13 cellular contexts compared by ENCODE assay signal in the genomic region with DNA sequence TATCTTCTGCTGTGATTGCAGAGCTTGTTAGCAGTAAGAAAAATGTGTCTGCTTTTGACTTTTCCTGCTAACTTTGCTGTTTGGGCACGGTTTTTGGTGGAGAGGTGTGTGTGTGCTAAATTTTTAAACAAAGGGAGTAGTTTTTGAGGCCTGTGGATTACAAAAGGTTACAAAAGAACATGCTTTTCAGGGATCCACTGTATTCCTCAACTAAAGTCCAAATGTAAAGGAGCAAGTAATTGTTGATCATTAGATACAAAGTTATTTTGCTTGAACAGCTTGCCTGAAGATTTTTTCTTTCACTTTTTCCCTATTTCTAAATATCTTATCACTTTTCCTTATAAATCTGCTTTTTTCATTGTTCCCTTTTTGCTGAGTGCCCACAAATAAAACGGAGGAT. TPM values are rescaled to one million over a fixed set of nuclear protein-coding genes. Genes with fewer than 3 reads are reported as not detected.
DNase-seq lines count a peak whose midpoint lies in the region; ATAC-seq and TF ChIP-seq lines count a peak whose summit lies in the region.
"Had no signal": no experiment of that assay in that cellular context is flagged by ENCODE, and none has a peak within 500 bp of the region (broad histone marks: within the 10 kb centered on the region; RNA-seq: fewer than 3 reads in every experiment).

No MANE protein-coding gene starts in this region.

- no peak overlapping the region for H2BK15ac ChIP-seq in mesendoderm (replicated peaks; ENCODE audit: low read depth)

- H3K4me1 ChIP-seq in BLaER1 (peaks cover 51% of the 10 kb centered on the region), mesendoderm (ENCODE audit: control insufficient read depth, low read depth, low read length) (peaks cover 4% of the 10 kb centered on the region), ovary (ENCODE audit: insufficient read depth) (peaks cover 3% of the 10 kb centered on the region)

- H3K9ac ChIP-seq in BLaER1 (peak overlapping the region; percentile 94; the same call in 1 of the 2 replicates), mesendoderm (ENCODE audit: low read length) (peak overlapping the region; percentile 42)

- H3K4me3 ChIP-seq in BLaER1 = peak overlapping the region; percentile 80
- peak overlapping the region; percentile 81 for H3K4me3 ChIP-seq in HFF-Myc (replicated peaks; ENCODE audit: low read depth, low read length)
- H3K4me3 ChIP-seq in mesendoderm (ENCODE audit: low read length) = no peak overlapping the region
- H3K4me3 ChIP-seq in ovary = no peak overlapping the region

- H3K36me3 ChIP-seq in BLaER1 = peaks cover 52% of the 10 kb centered on the region
- peaks cover 17% of the 10 kb centered on the region for H3K36me3 ChIP-seq in mesendoderm (ENCODE audit: control insufficient read depth, insufficient read depth, low read length)
- no peaks in the 10 kb centered on the region for H3K36me3 ChIP-seq in ovary

- peaks cover 44% of the 10 kb centered on the region for H3K4me1 Mint-ChIP-seq in activated T-helper 17 cell treated with anti-CD3 and anti-CD28 coated beads, Interleukin-2, amount 50 U/mL, for 72 hours
- H3K4me1 Mint-ChIP-seq in effector memory CD8-positive, alpha-beta T cell (ENCODE audit: low read depth in 2 of 2) = peaks cover 36 to 68% of the 10 kb centered on the region in 2 donors

- H3K27ac ChIP-seq in BLaER1 (no peak overlapping the region), mesendoderm (ENCODE audit: low read depth, low read length) (no peak overlapping the region), ovary (no peak overlapping the region)

- WGBS in mesendoderm (ENCODE audit: extremely low coverage, insufficient coverage, low lambda C conversion rate) = no CpG with 5 or more reads among the region's 2 CpGs
- 4 to 19% (median 5%) methylated on average over 2 of the region's 2 CpGs for WGBS in ovary, 3 donors

- H4K5ac ChIP-seq in mesendoderm (ENCODE audit: low read length) = no peak overlapping the region

- TF ChIP-seq CTCF in HFF-Myc (IDR thresholded peaks at IDR 0.05; ENCODE audit: low read depth, low read length, missing control alignments) (no peak), ovary (IDR thresholded peaks at IDR 0.05) (no peak)

- peaks cover 14% of the 10 kb centered on the region for H3K79me1 ChIP-seq in mesendoderm (ENCODE audit: low read length)

- no peak overlapping the region for H2BK120ac ChIP-seq in mesendoderm (ENCODE audit: low read depth, low read length)

- no peak for TF ChIP-seq POLR2A in ovary (IDR thresholded peaks at IDR 0.05)

- peaks cover 74% of the 10 kb centered on the region for H3K36me3 Mint-ChIP-seq in activated T-helper 17 cell treated with anti-CD3 and anti-CD28 coated beads, Interleukin-2, amount 50 U/mL, for 72 hours (ENCODE audit: low read depth)
- H3K36me3 Mint-ChIP-seq in effector memory CD8-positive, alpha-beta T cell (ENCODE audit: insufficient read depth) = peaks cover 67% of the 10 kb centered on the region

- H3K4me2 ChIP-seq in BLaER1 = peak overlapping the region; percentile 91
- no peak overlapping the region for H3K4me2 ChIP-seq in mesendoderm (ENCODE audit: low read length)

- peak overlapping the region; percentile 92 for H3K27ac Mint-ChIP-seq in activated T-helper 17 cell treated with anti-CD3 and anti-CD28 coated beads, Interleukin-2, amount 50 U/mL, for 72 hours
- peak overlapping the region in 1 of 2 donors; percentile 10 for H3K27ac Mint-ChIP-seq in effector memory CD8-positive, alpha-beta T cell

- H3K9me3 ChIP-seq in BLaER1 (no peaks in the 10 kb centered on the region), ovary (no peaks in the 10 kb centered on the region)
- H3K9me3 ChIP-seq: transverse colon had no signal

- TF ChIP-seq EP300 in ovary (IDR thresholded peaks at IDR 0.05) = no peak

- H4K8ac ChIP-seq in mesendoderm (ENCODE audit: low read depth, low read length) = no peak overlapping the region

- no peak overlapping the region for H3K18ac ChIP-seq in mesendoderm (ENCODE audit: low read length)

- DNase-seq in HFF-Myc (ENCODE audit: extremely low read depth, low read depth) (no peak), mesendoderm (no peak), ovary (no peak), kidney glomerular epithelial cell (lab: John Stamatoyannopoulos, UW) (no peak)
- DNase-seq in effector memory CD8-positive, alpha-beta T cell = no peak
- DNase-seq: effector CD4-positive, alpha-beta T cell; left ventricle myocardium superior; NCI-H1105 treated with DMSO at 0.1 percent for 48 hours; stimulated activated CD4-positive, alpha-beta T cell treated with anti-CD3 and anti-CD28 coated beads, Interleukin-2, amount 100 ng/mL, for 48 hours; transverse colon had no signal

- peak overlapping the region; percentile 94 for H3K4me3 Mint-ChIP-seq in activated T-helper 17 cell treated with anti-CD3 and anti-CD28 coated beads, Interleukin-2, amount 50 U/mL, for 72 hours
- peak overlapping the region in 1 of 2 donors; percentile 87 for H3K4me3 Mint-ChIP-seq in effector memory CD8-positive, alpha-beta T cell

- intact Hi-C loops in ovary (cut with DNase I) = no loop called here

- peak overlapping the region; percentile 66 for H3K56ac ChIP-seq in mesendoderm (ENCODE audit: low read length)

- no peak overlapping the region for H2BK5ac ChIP-seq in mesendoderm (ENCODE audit: low read length)

- no peak overlapping the region for H3K4ac ChIP-seq in mesendoderm (ENCODE audit: low read depth, low read length)

- H3K27me3 Mint-ChIP-seq in activated T-helper 17 cell treated with anti-CD3 and anti-CD28 coated beads, Interleukin-2, amount 50 U/mL, for 72 hours = no peaks in the 10 kb centered on the region
- no peaks in the 10 kb centered on the region for H3K27me3 Mint-ChIP-seq in effector memory CD8-positive, alpha-beta T cell

- no peak for ATAC-seq in activated T-helper 17 cell treated with anti-CD3 and anti-CD28 coated beads, Interleukin-2, amount 50 U/mL, for 72 hours (replicated peaks)
- no peak for ATAC-seq in HG03565 (IDR thresholded peaks at IDR 0.05; ENCODE audit: unreplicated experiment)
- ATAC-seq in effector memory CD8-positive, alpha-beta T cell (replicated peaks) = no peak
- ATAC-seq: left ventricle myocardium superior had no signal

- peaks cover 60% of the 10 kb centered on the region for H4K20me1 ChIP-seq in BLaER1

- no peaks in the 10 kb centered on the region for H3K9me3 Mint-ChIP-seq in activated T-helper 17 cell treated with anti-CD3 and anti-CD28 coated beads, Interleukin-2, amount 50 U/mL, for 72 hours
- no peaks in the 10 kb centered on the region for H3K9me3 Mint-ChIP-seq in effector memory CD8-positive, alpha-beta T cell

- H3K23ac ChIP-seq in mesendoderm (ENCODE audit: low read length) = no peak overlapping the region

- H3K79me2 ChIP-seq in mesendoderm (ENCODE audit: control insufficient read depth, insufficient read depth, low read length) = peaks cover 57% of the 10 kb centered on the region

- H3K27me3 ChIP-seq in BLaER1 = no peaks in the 10 kb centered on the region
- H3K27me3 ChIP-seq in mesendoderm (ENCODE audit: insufficient read depth, low read length, poor library complexity) = no peaks in the 10 kb centered on the region
- H3K27me3 ChIP-seq in ovary = no peaks in the 10 kb centered on the region
- H3K27me3 ChIP-seq: transverse colon had no signal

- H2AK5ac ChIP-seq in mesendoderm (ENCODE audit: low read length) = no peak overlapping the region

RNA-seq across cellular contexts. Expression of a gene that starts 2.0 kb away (rescaled TPM):
- 100 to 1,000 TPM; 451 to 724 TPM for total RNA-seq in activated T-helper 17 cell treated with anti-CD3 and anti-CD28 coated beads, Interleukin-2, amount 50 U/mL, for 72 hours
- 345 TPM for polyA plus RNA-seq in mesendoderm (2013, experiment 1 of 2)
- 347 TPM for polyA plus RNA-seq in mesendoderm (2013, experiment 2 of 2)
- total RNA-seq in ovary = 100 to 1,000 TPM; 119 to 346 (median 256) TPM
- 100 to 1,000 TPM in 1 of 2 donors, 10 to 100 TPM in 1; 63.4 to 236 TPM for polyA plus RNA-seq in ovary

RNA-seq across cellular contexts. Expression of a gene that starts 42.3 kb away (rescaled TPM):
- total RNA-seq in activated T-helper 17 cell treated with anti-CD3 and anti-CD28 coated beads, Interleukin-2, amount 50 U/mL, for 72 hours = 10 to 100 TPM in 1 of 2 donors, 1 to 10 TPM in 1; 6.3 to 10.2 TPM
- 8.1 TPM for polyA plus RNA-seq in mesendoderm (2013, experiment 1 of 2)
- 7.0 TPM for polyA plus RNA-seq in mesendoderm (2013, experiment 2 of 2)
- total RNA-seq in ovary = 10 to 100 TPM in 5 of 7 donors, 1 to 10 TPM in 2; 6.0 to 28.8 (median 22.8) TPM
- 10 to 100 TPM; 10.4 to 24.0 TPM for polyA plus RNA-seq in ovary

Comparison
In these comparisons a context has a peak if more than half of its experiments do, and no peak if none do; other contexts are left out.
1. H3K4me3 ChIP-seq: peak in BLaER1 (single experiment) and HFF-Myc (single experiment); none in mesendoderm (single experiment) and ovary (single experiment).